Comparison of ENCODE assay signal across 10 cellular contexts in genomic region chr12:50567926-50568325, GRCh38.
DNase-seq lines count a peak whose midpoint lies in the region; ATAC-seq, FAIRE-seq and TF ChIP-seq lines count a peak whose summit lies in the region.
"Had no signal": no experiment of that assay in that cellular context is flagged by ENCODE, and none has a peak within 500 bp of the region (broad histone marks: within the 10 kb centered on the region; RNA-seq: fewer than 3 reads in every experiment).

No MANE protein-coding gene starts in this region.

- peaks cover 32% of the 10 kb centered on the region for H3K4me1 Mint-ChIP-seq in GM23338
- peaks cover 40% of the 10 kb centered on the region for H3K4me1 Mint-ChIP-seq in astrocyte (ENCODE audit: low read depth, unreplicated experiment)

- H2AFZ ChIP-seq in GM23338 (no peak overlapping the region), astrocyte (ENCODE audit: low read depth, low read length) (no peak overlapping the region), smooth muscle cell (ENCODE audit: low read depth) (no peak overlapping the region)

- H3K27me3 Mint-ChIP-seq in GM23338 (ENCODE audit: insufficient read depth, low read depth, poor library complexity) (no peaks in the 10 kb centered on the region), astrocyte (ENCODE audit: low read depth, unreplicated experiment) (no peaks in the 10 kb centered on the region)

- ATAC-seq in GM23338: no peak
- ATAC-seq in left lobe of liver: peak; percentile 22
- no peak for ATAC-seq in GM21447 (IDR thresholded peaks at IDR 0.05; ENCODE audit: unreplicated experiment)

- no peaks in the 10 kb centered on the region for H3K9me2 ChIP-seq in GM23338 (ENCODE audit: insufficient read depth)

- no peaks in the 10 kb centered on the region for H3K36me3 Mint-ChIP-seq in GM23338 (ENCODE audit: low read depth)
- peaks cover 3% of the 10 kb centered on the region for H3K36me3 Mint-ChIP-seq in astrocyte (ENCODE audit: low read depth, unreplicated experiment)

- no peak for DNase-seq in GM23338 (ENCODE audit: low spot score)
- DNase-seq in astrocyte (ENCODE audit: low read depth): no peak
- DNase-seq in left lobe of liver (ENCODE audit: low spot score): no peak
- no peak for DNase-seq in smooth muscle cell (lab: John Stamatoyannopoulos, UW; ENCODE audit: unreplicated experiment)
- DNase-seq in NCI-H1092 treated with DMSO at 0.1 percent for 48 hours (lab: John Stamatoyannopoulos, UW): no peak
- DNase-seq in occipital lobe (lab: John Stamatoyannopoulos, UW): no peak
- DNase-seq in stimulated activated CD4-positive, alpha-beta T cell treated with anti-CD3 and anti-CD28 coated beads, Interleukin-15, amount 100 ng/mL, for 24 hours: no peak
- DNase-seq: DMS79 treated with DMSO at 0.1 percent for 48 hours had no signal

- H3K36me3 ChIP-seq in GM23338 (ENCODE audit: insufficient read depth) (no peaks in the 10 kb centered on the region), astrocyte (ENCODE audit: insufficient read depth, low read length) (no peaks in the 10 kb centered on the region), smooth muscle cell (ENCODE audit: low read depth) (no peaks in the 10 kb centered on the region)

- H3K27ac Mint-ChIP-seq in GM23338 (no peak overlapping the region; the same call in 1 of the 2 replicates), astrocyte (ENCODE audit: unreplicated experiment) (peak overlapping the region; percentile 59)

- no peak for TF ChIP-seq CTCF in GM23338 (conservative IDR thresholded peaks at IDR 0.05; ENCODE audit: low read depth in 2 of 2)
- TF ChIP-seq CTCF in astrocyte (IDR thresholded peaks at IDR 0.05; ENCODE audit: insufficient read depth, low read depth, low read length): no peak
- TF ChIP-seq CTCF in smooth muscle cell (IDR thresholded peaks at IDR 0.05; ENCODE audit: borderline replicate concordance, insufficient read depth, poor library complexity, severe bottlenecking): no peak

- H3K79me2 ChIP-seq in GM23338 (replicated peaks; ENCODE audit: insufficient read depth) (peaks cover 93% of the 10 kb centered on the region), astrocyte (ENCODE audit: insufficient read depth, low read length) (peaks cover 86% of the 10 kb centered on the region), smooth muscle cell (ENCODE audit: low read depth) (peaks cover 76% of the 10 kb centered on the region)

- no peak overlapping the region for H3K4me2 ChIP-seq in GM23338
- peak overlapping the region; percentile 41 for H3K4me2 ChIP-seq in astrocyte (ENCODE audit: low read length)
- H3K4me2 ChIP-seq in smooth muscle cell: peak overlapping the region; percentile 30

- H3K27ac ChIP-seq in GM23338 (ENCODE audit: low read depth): peak overlapping the region; percentile 12
- H3K27ac ChIP-seq in astrocyte (ENCODE audit: low read depth, low read length): no peak overlapping the region
- peak overlapping the region; percentile 43 for H3K27ac ChIP-seq in smooth muscle cell (ENCODE audit: low read depth)

- H4K20me1 ChIP-seq in GM23338 (replicated peaks; ENCODE audit: insufficient read depth) (no peaks in the 10 kb centered on the region), astrocyte (ENCODE audit: insufficient read depth, low read length) (peaks cover 49% of the 10 kb centered on the region), smooth muscle cell (ENCODE audit: low read depth) (peaks cover 19% of the 10 kb centered on the region)

- H3K27me3 ChIP-seq in GM23338 (ENCODE audit: insufficient read depth): no peaks in the 10 kb centered on the region
- H3K27me3 ChIP-seq in astrocyte (ENCODE audit: insufficient read depth, low read length): no peaks in the 10 kb centered on the region
- no peaks in the 10 kb centered on the region for H3K27me3 ChIP-seq in smooth muscle cell (ENCODE audit: low read depth)

- WGBS in smooth muscle cell (ENCODE audit: low lambda C conversion rate): 32% methylated on average over 1 of the region's 1 CpG

- no peaks in the 10 kb centered on the region; the same call in 2 of the 3 replicates for H3K9me3 Mint-ChIP-seq in GM23338
- no peaks in the 10 kb centered on the region for H3K9me3 Mint-ChIP-seq in astrocyte (ENCODE audit: unreplicated experiment)

- peaks cover 36% of the 10 kb centered on the region for H3K4me1 ChIP-seq in GM23338 (ENCODE audit: insufficient read depth)
- H3K4me1 ChIP-seq in astrocyte (ENCODE audit: insufficient read depth, low read length): peaks cover 19% of the 10 kb centered on the region
- H3K4me1 ChIP-seq in smooth muscle cell (ENCODE audit: low read depth): peaks cover 19% of the 10 kb centered on the region

- H3K4me3 Mint-ChIP-seq in GM23338 (no peak overlapping the region), astrocyte (ENCODE audit: unreplicated experiment) (peak overlapping the region; percentile 24)

- peak overlapping the region; percentile 16 for H3K9ac ChIP-seq in astrocyte (ENCODE audit: low read length)
- no peak overlapping the region for H3K9ac ChIP-seq in smooth muscle cell (ENCODE audit: low read depth)

- no peak for FAIRE-seq in astrocyte (lab: Jason Lieb, UNC)
- FAIRE-seq: bronchial epithelial cell had no signal

- no peaks in the 10 kb centered on the region for H3K9me3 ChIP-seq in astrocyte (ENCODE audit: insufficient read depth, low read depth, low read length)
- H3K9me3 ChIP-seq in smooth muscle cell (replicated peaks; ENCODE audit: low read depth): no peaks in the 10 kb centered on the region

- H3K4me3 ChIP-seq in GM23338 (no peak overlapping the region), astrocyte (ENCODE audit: insufficient read depth, low read depth, low read length) (no peak overlapping the region), smooth muscle cell (no peak overlapping the region)

- H3F3A ChIP-seq in GM23338 (replicated peaks; ENCODE audit: low read depth) (no peaks in the 10 kb centered on the region; the same call in 1 of the 2 replicates), smooth muscle cell (ENCODE audit: low read depth) (peaks cover under 1% of the 10 kb centered on the region)

TF ChIP-seq in GM23338, 12 proteins besides CTCF, POLR2A, EP300 and RAD21 (continues in another document):
- TF ChIP-seq ZNF114 (CRISPR knock-in tag; IDR thresholded peaks at IDR 0.05): no peak
- no peak for TF ChIP-seq CREB1 (CRISPR knock-in tag; IDR thresholded peaks at IDR 0.05; ENCODE audit: low read depth)
- no peak for TF ChIP-seq NANOG (IDR thresholded peaks at IDR 0.05; ENCODE audit: borderline replicate concordance)
- TF ChIP-seq EZH2 (IDR thresholded peaks at IDR 0.05; ENCODE audit: low read depth, unreplicated experiment): no peak
- TF ChIP-seq, protein P1, sequence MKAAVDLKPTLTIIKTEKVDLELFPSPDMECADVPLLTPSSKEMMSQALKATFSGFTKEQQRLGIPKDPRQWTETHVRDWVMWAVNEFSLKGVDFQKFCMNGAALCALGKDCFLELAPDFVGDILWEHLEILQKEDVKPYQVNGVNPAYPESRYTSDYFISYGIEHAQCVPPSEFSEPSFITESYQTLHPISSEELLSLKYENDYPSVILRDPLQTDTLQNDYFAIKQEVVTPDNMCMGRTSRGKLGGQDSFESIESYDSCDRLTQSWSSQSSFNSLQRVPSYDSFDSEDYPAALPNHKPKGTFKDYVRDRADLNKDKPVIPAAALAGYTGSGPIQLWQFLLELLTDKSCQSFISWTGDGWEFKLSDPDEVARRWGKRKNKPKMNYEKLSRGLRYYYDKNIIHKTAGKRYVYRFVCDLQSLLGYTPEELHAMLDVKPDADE (IDR thresholded peaks at IDR 0.05): no peak
- TF ChIP-seq STAT1 (IDR thresholded peaks at IDR 0.05; ENCODE audit: unreplicated experiment): no peak
- no peak for TF ChIP-seq EZH2phosphoT487 (IDR thresholded peaks at IDR 0.05; ENCODE audit: unreplicated experiment)
- no peak for TF ChIP-seq JUNB (IDR thresholded peaks at IDR 0.05; ENCODE audit: unreplicated experiment)
- no peak for TF ChIP-seq POLR2AphosphoS5 (IDR thresholded peaks at IDR 0.05; ENCODE audit: low read depth)
- TF ChIP-seq, protein P2, sequence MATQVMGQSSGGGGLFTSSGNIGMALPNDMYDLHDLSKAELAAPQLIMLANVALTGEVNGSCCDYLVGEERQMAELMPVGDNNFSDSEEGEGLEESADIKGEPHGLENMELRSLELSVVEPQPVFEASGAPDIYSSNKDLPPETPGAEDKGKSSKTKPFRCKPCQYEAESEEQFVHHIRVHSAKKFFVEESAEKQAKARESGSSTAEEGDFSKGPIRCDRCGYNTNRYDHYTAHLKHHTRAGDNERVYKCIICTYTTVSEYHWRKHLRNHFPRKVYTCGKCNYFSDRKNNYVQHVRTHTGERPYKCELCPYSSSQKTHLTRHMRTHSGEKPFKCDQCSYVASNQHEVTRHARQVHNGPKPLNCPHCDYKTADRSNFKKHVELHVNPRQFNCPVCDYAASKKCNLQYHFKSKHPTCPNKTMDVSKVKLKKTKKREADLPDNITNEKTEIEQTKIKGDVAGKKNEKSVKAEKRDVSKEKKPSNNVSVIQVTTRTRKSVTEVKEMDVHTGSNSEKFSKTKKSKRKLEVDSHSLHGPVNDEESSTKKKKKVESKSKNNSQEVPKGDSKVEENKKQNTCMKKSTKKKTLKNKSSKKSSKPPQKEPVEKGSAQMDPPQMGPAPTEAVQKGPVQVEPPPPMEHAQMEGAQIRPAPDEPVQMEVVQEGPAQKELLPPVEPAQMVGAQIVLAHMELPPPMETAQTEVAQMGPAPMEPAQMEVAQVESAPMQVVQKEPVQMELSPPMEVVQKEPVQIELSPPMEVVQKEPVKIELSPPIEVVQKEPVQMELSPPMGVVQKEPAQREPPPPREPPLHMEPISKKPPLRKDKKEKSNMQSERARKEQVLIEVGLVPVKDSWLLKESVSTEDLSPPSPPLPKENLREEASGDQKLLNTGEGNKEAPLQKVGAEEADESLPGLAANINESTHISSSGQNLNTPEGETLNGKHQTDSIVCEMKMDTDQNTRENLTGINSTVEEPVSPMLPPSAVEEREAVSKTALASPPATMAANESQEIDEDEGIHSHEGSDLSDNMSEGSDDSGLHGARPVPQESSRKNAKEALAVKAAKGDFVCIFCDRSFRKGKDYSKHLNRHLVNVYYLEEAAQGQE (IDR thresholded peaks at IDR 0.05; ENCODE audit: unreplicated experiment): no peak
